ENCODE assay signal across 9 cellular contexts in the genomic region with DNA sequence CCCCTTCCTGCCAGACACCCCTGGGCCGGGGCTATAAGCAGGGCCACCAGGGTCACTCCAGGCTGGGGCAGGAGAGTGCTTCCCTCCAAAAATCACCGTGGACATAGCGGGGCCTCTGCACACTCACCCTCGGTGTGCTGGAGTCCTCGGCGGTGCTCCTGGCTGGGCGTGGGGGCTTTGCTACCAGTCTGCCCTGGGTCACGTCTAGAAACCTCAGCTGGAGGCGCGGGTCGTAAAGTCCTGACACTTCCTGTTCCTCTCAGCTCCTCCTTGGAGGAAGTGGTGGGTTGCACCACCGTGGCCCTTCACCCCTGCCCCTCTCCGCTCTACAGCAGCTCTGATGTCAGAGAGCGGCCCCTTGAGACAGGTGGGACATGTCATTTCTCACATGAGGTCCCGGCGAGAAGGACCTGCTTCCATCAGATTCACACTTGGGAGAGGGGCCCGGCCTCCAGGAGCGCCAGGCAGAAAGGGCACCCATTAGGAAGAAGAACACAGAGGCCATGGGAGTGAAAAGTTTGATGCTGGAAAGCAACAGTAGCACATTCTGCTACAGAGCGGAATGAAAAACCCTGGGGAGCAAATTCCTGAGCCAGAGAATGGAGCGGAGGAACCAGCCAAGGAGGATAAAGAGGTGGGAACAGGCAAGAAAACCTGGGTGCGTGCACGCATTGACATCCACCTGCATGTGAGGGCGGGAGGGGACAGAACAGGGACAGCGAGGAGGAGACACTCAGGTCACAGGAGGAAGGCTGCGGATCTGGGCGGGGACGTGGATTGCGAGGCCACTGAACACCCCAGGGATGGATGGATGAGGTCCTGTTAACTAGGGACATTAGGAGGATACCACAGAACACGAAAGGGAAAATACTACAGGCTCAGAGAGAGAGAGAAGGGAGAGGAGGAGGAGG. TPM values are rescaled to one million over a fixed set of nuclear protein-coding genes. Genes with fewer than 3 reads are reported as not detected.
DNase-seq lines count a peak whose midpoint lies in the region; ATAC-seq and TF ChIP-seq lines count a peak whose summit lies in the region.
"Had no signal": no experiment of that assay in that cellular context is flagged by ENCODE, and none has a peak within 500 bp of the region (broad histone marks: within the 10 kb centered on the region; RNA-seq: fewer than 3 reads in every experiment).

A gene (minus strand): TSS at position 206 of the 911 bp plus-strand sequence. CDS start 10,117 bp downstream, outside the sequence.

- peak within 1 kb of the TSS; percentile 96 for H3K27ac Mint-ChIP-seq in activated T-cell treated with anti-CD3 and anti-CD28 coated beads, Interleukin-2, amount 50 U/mL, for 72 hours
- H3K27ac Mint-ChIP-seq in stimulated activated naive CD8-positive, alpha-beta T cell treated with anti-CD3 and anti-CD28 coated beads, Interleukin-15, amount 100 ng/mL, for 72 hours, result peak within 1 kb of the TSS; percentile 95 to 97

- ATAC-seq in activated T-cell treated with anti-CD3 and anti-CD28 coated beads, Interleukin-2, amount 50 U/mL, for 72 hours (replicated peaks in 1 of 2), result peak; percentile 80 to 82
- ATAC-seq in right lobe of liver (peak; percentile 40 to 59 (median 56)), GM19328 (IDR thresholded peaks at IDR 0.05; ENCODE audit: unreplicated experiment) (no peak)
- ATAC-seq in stimulated activated naive CD8-positive, alpha-beta T cell treated with anti-CD3 and anti-CD28 coated beads, Interleukin-15, amount 100 ng/mL, for 72 hours, result peak; percentile 86

- no peak within 1 kb of the TSS for H3K4me3 ChIP-seq in MG63
- peak within 1 kb of the TSS; percentile 18 to 42 (median 27) for H3K4me3 ChIP-seq in right lobe of liver

- H3K9me3 Mint-ChIP-seq in activated T-cell treated with anti-CD3 and anti-CD28 coated beads, Interleukin-2, amount 50 U/mL, for 72 hours, result no peaks in the 10 kb centered on the region
- no peaks in the 10 kb centered on the region for H3K9me3 Mint-ChIP-seq in stimulated activated naive CD8-positive, alpha-beta T cell treated with anti-CD3 and anti-CD28 coated beads, Interleukin-15, amount 100 ng/mL, for 72 hours

- peaks cover 86% of the 10 kb centered on the region for H3K4me1 Mint-ChIP-seq in activated T-cell treated with anti-CD3 and anti-CD28 coated beads, Interleukin-2, amount 50 U/mL, for 72 hours (ENCODE audit: low read depth)
- H3K4me1 Mint-ChIP-seq in stimulated activated naive CD8-positive, alpha-beta T cell treated with anti-CD3 and anti-CD28 coated beads, Interleukin-15, amount 100 ng/mL, for 72 hours, result peaks cover 83% of the 10 kb centered on the region

- H3K27me3 ChIP-seq in MG63, result 0 out of 2 replicates have a peak, but pooled peaks cover 3% of the 10 kb centered on the region
- H3K27me3 ChIP-seq in right lobe of liver, result no peaks in the 10 kb centered on the region

- peak; percentile 61 for DNase-seq in GM19240 (ENCODE audit: insufficient read length, low spot score)
- no peak for DNase-seq in MG63
- peak; percentile 72 to 76 for DNase-seq in activated T-cell treated with anti-CD3 and anti-CD28 coated beads, Interleukin-2, amount 50 U/mL, for 72 hours
- peak in 2 of 3 donors; percentile 71 to 84 for DNase-seq in right lobe of liver
- DNase-seq in stimulated activated naive CD8-positive, alpha-beta T cell treated with anti-CD3 and anti-CD28 coated beads, Interleukin-15, amount 100 ng/mL, for 72 hours, result peak; percentile 51 to 71
- no peak for DNase-seq in HT-29 (ENCODE audit: low spot score)
- DNase-seq in NCI-H1092 (lab: John Stamatoyannopoulos, UW), result no peak

- TF ChIP-seq CTCF in right lobe of liver (IDR thresholded peaks at IDR 0.05), result no peak

- H3K36me3 ChIP-seq in MG63, result no peaks in the 10 kb centered on the region
- no peaks in the 10 kb centered on the region for H3K36me3 ChIP-seq in right lobe of liver

- H3K4me3 Mint-ChIP-seq in activated T-cell treated with anti-CD3 and anti-CD28 coated beads, Interleukin-2, amount 50 U/mL, for 72 hours, result peak within 1 kb of the TSS; percentile 87 to 100
- peak within 1 kb of the TSS; percentile 94 to 99 for H3K4me3 Mint-ChIP-seq in stimulated activated naive CD8-positive, alpha-beta T cell treated with anti-CD3 and anti-CD28 coated beads, Interleukin-15, amount 100 ng/mL, for 72 hours

- no peaks in the 10 kb centered on the region for H3K9me3 ChIP-seq in MG63
- H3K9me3 ChIP-seq in right lobe of liver, result no peaks in the 10 kb centered on the region

- peaks cover 0 to 11% (median 5%) of the 10 kb centered on the region in 4 donors for H3K4me1 ChIP-seq in right lobe of liver

- no peaks in the 10 kb centered on the region for H3K27me3 Mint-ChIP-seq in activated T-cell treated with anti-CD3 and anti-CD28 coated beads, Interleukin-2, amount 50 U/mL, for 72 hours (ENCODE audit: low read depth)
- H3K27me3 Mint-ChIP-seq in stimulated activated naive CD8-positive, alpha-beta T cell treated with anti-CD3 and anti-CD28 coated beads, Interleukin-15, amount 100 ng/mL, for 72 hours, result no peaks in the 10 kb centered on the region

- intact Hi-C loops in right lobe of liver (cut with DNase I), result no loop called here

- peak within 1 kb of the TSS in 2 of 3 donors; percentile 65 to 66 for H3K27ac ChIP-seq in right lobe of liver

- no peak for TF ChIP-seq POLR2A in right lobe of liver (IDR thresholded peaks at IDR 0.05)

- WGBS in right lobe of liver (ENCODE audit: insufficient coverage, low coverage, low lambda C conversion rate, missing lambda C conversion rate), result 69% methylated on average over 14 of the region's 29 CpGs

- peaks cover 7% of the 10 kb centered on the region in 2 donors for H3K36me3 Mint-ChIP-seq in activated T-cell treated with anti-CD3 and anti-CD28 coated beads, Interleukin-2, amount 50 U/mL, for 72 hours (ENCODE audit: insufficient read depth in 2 of 2)

RNA-seq across cellular contexts. Expression of the gene that starts here (rescaled TPM):
- 4.3 and 12.9 TPM in 2 replicates for total RNA-seq in MG63 (2014; rRNA removed; shearing (Covaris generic); ENCODE audit: low replicate concordance)
- 100 to 1,000 TPM; 248 to 287 TPM for total RNA-seq in activated T-cell treated with anti-CD3 and anti-CD28 coated beads, Interleukin-2, amount 50 U/mL, for 72 hours
- total RNA-seq in right lobe of liver, result 10 to 100 TPM; 12.9 to 61.8 (median 36.6) TPM
- total RNA-seq in HT-29 (2014; rRNA removed; shearing (Covaris generic)), result not detected in 2 replicates
- total RNA-seq: RPMI7951 had no signal

Comparison
In these comparisons a context has a peak if more than half of its experiments do, and no peak if none do; other contexts are left out.
1. DNase-seq: peak in GM19240 (single experiment), activated T-cell treated with anti-CD3 and anti-CD28 coated beads, Interleukin-2, amount 50 U/mL, for 72 hours (2 of 2), right lobe of liver (2 of 3) and stimulated activated naive CD8-positive, alpha-beta T cell treated with anti-CD3 and anti-CD28 coated beads, Interleukin-15, amount 100 ng/mL, for 72 hours (2 of 2); none in MG63 (single experiment), HT-29 (single experiment) and NCI-H1092 (single experiment).